ENCODE assay signal across 23 cellular contexts in genomic region chr10:32229170-32229569, GRCh38.
"Had no signal": no experiment of that assay in that cellular context is flagged by ENCODE, and none has a peak within 500 bp of the region (broad histone marks: within the 10 kb centered on the region; RNA-seq: fewer than 3 reads in every experiment).

No MANE protein-coding gene starts in this region.

- H3K27me3 Mint-ChIP-seq: dendritic cell treated with granulocyte-macrophage colony-stimulating factor and Interleukin-4, amounts not matched to agents 40 ng/mL and 50 ng/mL, for 4 days had no signal

- H3K4me3 ChIP-seq: colonic mucosa, coronary artery, dorsolateral prefrontal cortex, esophagus muscularis mucosa, esophagus squamous epithelium, gastrocnemius medialis, gastroesophageal sphincter, heart left ventricle, heart right ventricle had no signal

- H3K4me1 Mint-ChIP-seq: endodermal cell had no signal

- H3K9me3 ChIP-seq: colonic mucosa, esophagus muscularis mucosa, esophagus squamous epithelium, gastrocnemius medialis, gastroesophageal sphincter, heart left ventricle, heart right ventricle had no signal

- H3K27ac Mint-ChIP-seq: dendritic cell treated with granulocyte-macrophage colony-stimulating factor and Interleukin-4, amounts not matched to agents 40 ng/mL and 50 ng/mL, for 4 days; effector memory CD8-positive, alpha-beta T cell; endodermal cell had no signal

- H3K4me3 Mint-ChIP-seq: dendritic cell treated with granulocyte-macrophage colony-stimulating factor and Interleukin-4, amounts not matched to agents 40 ng/mL and 50 ng/mL, for 4 days; effector memory CD8-positive, alpha-beta T cell; endodermal cell had no signal

- DNase-seq: colonic mucosa; cortex of kidney; dermis blood vessel endothelial cell; dorsolateral prefrontal cortex; effector CD4-positive, alpha-beta T cell; effector CD8-positive, alpha-beta T cell; effector memory CD4-positive, alpha-beta T cell; effector memory CD8-positive, alpha-beta T cell; endodermal cell; erythroblast; esophagus squamous epithelium; foreskin fibroblast; foreskin keratinocyte; foreskin melanocyte; gastrocnemius medialis; glutamatergic neuron; heart left ventricle; heart right ventricle had no signal

- H3K36me3 ChIP-seq: colonic mucosa, esophagus muscularis mucosa, esophagus squamous epithelium, gastrocnemius medialis, gastroesophageal sphincter, heart left ventricle, heart right ventricle had no signal

- H3K4me1 ChIP-seq: colonic mucosa, esophagus muscularis mucosa, foreskin keratinocyte, gastrocnemius medialis, gastroesophageal sphincter, heart left ventricle, heart right ventricle had no signal

- H3K9me3 Mint-ChIP-seq: dendritic cell treated with granulocyte-macrophage colony-stimulating factor and Interleukin-4, amounts not matched to agents 40 ng/mL and 50 ng/mL, for 4 days; effector memory CD8-positive, alpha-beta T cell had no signal

- ATAC-seq: effector memory CD8-positive, alpha-beta T cell; esophagus mucosa; foreskin keratinocyte; gastrocnemius medialis; gastroesophageal sphincter; heart left ventricle; heart right ventricle had no signal
